ENCODE assay signal across 8 cellular contexts in the genomic region with DNA sequence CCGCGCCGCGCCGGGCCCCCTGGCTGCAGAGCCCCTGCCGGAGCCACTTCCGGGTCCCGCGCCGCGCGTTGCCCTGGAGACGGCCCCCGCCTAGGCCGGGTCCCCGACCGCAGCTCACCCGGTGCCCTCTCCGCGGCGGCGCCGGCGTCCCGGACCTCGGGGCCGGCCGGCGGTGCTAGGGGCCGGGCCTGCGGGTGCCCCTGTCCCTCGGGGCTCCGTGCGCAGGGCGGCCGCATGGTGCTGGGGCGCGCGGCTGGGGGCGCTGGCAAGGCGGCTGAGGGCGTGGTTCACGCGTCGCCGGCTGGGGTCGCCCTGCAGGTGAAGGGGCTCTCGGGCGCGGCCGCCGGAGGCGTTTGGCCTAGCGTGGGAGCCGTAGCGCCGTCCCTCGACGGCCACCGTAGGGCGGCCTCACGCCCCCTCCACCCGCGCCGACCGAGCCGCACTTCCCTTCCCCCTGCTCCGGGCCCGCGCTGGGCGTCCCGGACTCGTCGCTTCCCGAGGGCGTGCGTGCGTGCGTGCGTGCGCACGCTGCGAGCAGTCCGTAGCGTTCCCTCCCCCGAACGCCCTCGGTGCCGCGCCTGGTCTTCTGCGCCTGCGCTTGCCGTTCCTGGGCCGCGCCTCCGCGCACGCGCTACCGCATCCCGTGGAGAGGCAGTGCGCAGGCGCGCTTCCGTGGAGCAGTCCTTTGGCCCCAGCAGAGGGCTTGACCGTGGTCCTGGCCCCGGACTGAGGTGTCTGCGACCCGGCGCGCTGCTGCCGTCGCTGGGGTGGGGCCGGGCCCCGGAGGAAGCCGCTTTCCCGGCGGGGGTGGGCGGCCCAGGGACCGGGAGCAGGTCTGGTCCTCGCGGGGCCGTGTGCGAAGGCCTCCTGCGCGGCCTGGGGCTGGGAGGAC. TPM values are rescaled to one million over a fixed set of nuclear protein-coding genes. Genes with fewer than 3 reads are reported as not detected.
DNase-seq lines count a peak whose midpoint lies in the region; ATAC-seq, FAIRE-seq and TF ChIP-seq lines count a peak whose summit lies in the region.

A gene with protein sequence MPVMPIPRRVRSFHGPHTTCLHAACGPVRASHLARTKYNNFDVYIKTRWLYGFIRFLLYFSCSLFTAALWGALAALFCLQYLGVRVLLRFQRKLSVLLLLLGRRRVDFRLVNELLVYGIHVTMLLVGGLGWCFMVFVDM (minus strand): TSS at position 509 of the 892 bp plus-strand sequence. CDS start 1,975 bp downstream, outside the sequence.

- TF ChIP-seq CTCF in GM12875 (IDR thresholded peaks at IDR 0.05; ENCODE audit: borderline replicate concordance, insufficient read depth, low read depth, low read length) (0 out of 2 replicates have a peak, but pooled peaks have one; percentile 6), pancreas (IDR thresholded peaks at IDR 0.05) (no peak), thyroid gland (IDR thresholded peaks at IDR 0.05) (no peak)

- H3K4me1 ChIP-seq in pancreas (peaks cover 4 to 22% (median 12%) of the 10 kb centered on the region in 3 donors), thyroid gland (peaks cover 14 to 30% of the 10 kb centered on the region in 2 donors)

- peak; percentile 82 to 91 for TF ChIP-seq POLR2A in thyroid gland (IDR thresholded peaks at IDR 0.05)

- intact Hi-C loops in Right ventricle myocardium superior (cut with DNase I) = no loop called here
- intact Hi-C loops in pancreas (cut with DNase I) = no loop called here
- intact Hi-C loops in thyroid gland (cut with DNase I) = loop anchor here (5.0 kb wide), 1 partner anchor 211 kb away; a partner anchor contains a TSS

- H3K36me3 ChIP-seq in pancreas (peaks cover 0 to 6% (median 0%) of the 10 kb centered on the region in 3 donors), thyroid gland (no peaks in the 10 kb centered on the region)

- WGBS in pancreas, 2 donors = 0 to 1% methylated on average over 89 to 126 of the region's 126 CpGs
- 1 to 2% methylated on average over 22 to 23 of the region's 126 CpGs for WGBS in thyroid gland, 2 donors

- FAIRE-seq in pancreas (lab: Jason Lieb, UNC) = no peak

- H3K27ac ChIP-seq in pancreas (peak within 1 kb of the TSS; percentile 70 to 88 (median 86)), thyroid gland (peak within 1 kb of the TSS; percentile 90 to 95 (median 92))

- DNase-seq in NCI-H1417 treated with DMSO at 0.1 percent for 48 hours (lab: John Stamatoyannopoulos, UW) = peak; percentile 85
- peak; percentile 83 to 97 for DNase-seq in SW 1271 (lab: John Stamatoyannopoulos, UW)
- peak; percentile 88 for DNase-seq in activated naive CD8-positive, alpha-beta T cell treated with anti-CD3 and anti-CD28 coated beads, Interleukin-2, amount 50 U/mL, for 16 hours (ENCODE audit: low read depth, low spot score)
- peak; percentile 98 for DNase-seq in Right ventricle myocardium superior
- DNase-seq in pancreas = peak; percentile 94 to 99 (median 98)
- peak; percentile 94 to 96 for DNase-seq in thyroid gland

- ATAC-seq in HG02763 (IDR thresholded peaks at IDR 0.05; ENCODE audit: unreplicated experiment) = peak; percentile 74
- peak; percentile 87 for ATAC-seq in Right ventricle myocardium superior (ENCODE audit: poor library complexity)
- ATAC-seq in pancreas = peak; percentile 88 to 92 (median 88)

- H3K4me3 ChIP-seq in GM12875 (ENCODE audit: low read depth, low read length) (peak within 1 kb of the TSS; percentile 97), pancreas (peak within 1 kb of the TSS; percentile 75 to 96 (median 81)), thyroid gland (replicated peaks in 1 of 3) (peak within 1 kb of the TSS; percentile 78 to 88 (median 88))

- no peaks in the 10 kb centered on the region for H3K9me3 ChIP-seq in pancreas
- no peaks in the 10 kb centered on the region for H3K9me3 ChIP-seq in thyroid gland

- H3K27me3 ChIP-seq in pancreas (no peaks in the 10 kb centered on the region), thyroid gland (no peaks in the 10 kb centered on the region)

RNA-seq across cellular contexts. Expression of the gene that starts here (rescaled TPM):
- total RNA-seq in Right ventricle myocardium superior (16.4 TPM), pancreas (10 to 100 TPM in 4 of 6 donors, 1 to 10 TPM in 2; 8.0 to 17.8 (median 11.8) TPM), thyroid gland (10 to 100 TPM; 23.5 to 35.3 (median 25.6) TPM)
- polyA plus RNA-seq in pancreas = 10 to 100 TPM in 1 of 2 donors, 1 to 10 TPM in 1; 9.8 to 12.1 TPM

Comparison
In these comparisons a context has a peak if more than half of its experiments do, and no peak if none do; other contexts are left out.
1. Peak in every context shown above with its lines: DNase-seq, ATAC-seq, H3K4me3 ChIP-seq and H3K27ac ChIP-seq.